Comparison of ENCODE assay signal across 20 cellular contexts in genomic region chr20:8078528-8078914, GRCh38.
"Had no signal": no experiment of that assay in that cellular context is flagged by ENCODE, and none has a peak within 500 bp of the region (broad histone marks: within the 10 kb centered on the region; RNA-seq: fewer than 3 reads in every experiment).

No MANE protein-coding gene starts in this region.

- H3K27ac ChIP-seq: foreskin keratinocyte, left lung, neutrophil, right atrium auricular region had no signal

- H3K36me3 ChIP-seq: left lung, neutrophil, right atrium auricular region, spleen had no signal

- H3K4me1 ChIP-seq: foreskin keratinocyte had no signal

- ATAC-seq: activated CD8-positive, alpha-beta memory T cell treated with anti-CD3 and anti-CD28 coated beads, Interleukin-2, amount 10 ng/mL, durations not matched to agents 7 days and 5 days; esophagus mucosa; foreskin keratinocyte; left lung; mucosa of descending colon; naive thymus-derived CD8-positive, alpha-beta T cell; stimulated activated naive B cell treated with anti-CD40 and anti-IgM and Interleukin-4, amounts not matched to agents 10 μg/mL and 1 μg/mL and 100 μg/mL, for 72 hours had no signal

- H3K27me3 ChIP-seq: dorsolateral prefrontal cortex, foreskin keratinocyte, left lung, neutrophil, right atrium auricular region had no signal

- DNase-seq: activated CD4-positive, alpha-beta T cell treated with anti-CD3 and anti-CD28 coated beads for 1 hour; activated CD4-positive, alpha-beta T cell treated with anti-CD3 and anti-CD28 coated beads, Interleukin-2, amount 50 U/mL, for 48 hours; activated CD8-positive, alpha-beta memory T cell treated with anti-CD3 and anti-CD28 coated beads, Interleukin-2, amount 10 ng/mL, durations not matched to agents 7 days and 5 days; activated gamma-delta T cell; activated naive CD8-positive, alpha-beta T cell treated with anti-CD3 and anti-CD28 coated beads for 36 hours; activated T-cell treated with anti-CD3 and anti-CD28 coated beads, Interleukin-2, amount 50 U/mL, for 24 hours; anterior cingulate cortex; dorsolateral prefrontal cortex; head of caudate nucleus; left lung; mucosa of descending colon; naive thymus-derived CD8-positive, alpha-beta T cell; spleen; stimulated activated CD4-positive, alpha-beta T cell treated with anti-CD3 and anti-CD28 coated beads, Interleukin-2, amount 100 ng/mL, for 24 hours; stimulated activated naive B cell treated with anti-CD40 and anti-IgM and Interleukin-4, amounts not matched to agents 10 μg/mL and 1 μg/mL and 100 μg/mL, for 72 hours; substantia nigra had no signal

- H3K4me3 ChIP-seq: dorsolateral prefrontal cortex, left lung, mucosa of descending colon, right atrium auricular region, spleen had no signal

- H3K9me3 ChIP-seq: left lung, mucosa of descending colon, neutrophil, right atrium auricular region, spleen had no signal
